Comparison of ENCODE assay signal across 8 cellular contexts in genomic region chr9:137223078-137224040, GRCh38. TPM values are rescaled to one million over a fixed set of nuclear protein-coding genes. Genes with fewer than 3 reads are reported as not detected.
A peak's percentile ranks its signal among the peaks of the same experiment; 100 is the strongest.
DNase-seq lines count a peak whose midpoint lies in the region; ATAC-seq, FAIRE-seq and TF ChIP-seq lines count a peak whose summit lies in the region.

No MANE protein-coding gene starts in this region.

- TF ChIP-seq CTCF in kidney (IDR thresholded peaks at IDR 0.05; ENCODE audit: borderline replicate concordance, extremely low read depth, insufficient read depth): no peak

- H3K9me3 ChIP-seq in kidney (ENCODE audit: control insufficient read depth in 1 of 2, low read length in 2 of 2): no peaks in the 10 kb centered on the region

- peak; percentile 56 for FAIRE-seq in kidney (lab: Jason Lieb, UNC)

- intact Hi-C loops in kidney (cut with DNase I): no loop called here

- H3K4me3 ChIP-seq in kidney (ENCODE audit: low read length in 2 of 2): peak overlapping the region; percentile 67 to 81

- peak; percentile 86 for TF ChIP-seq POLR2A in GM19099 (IDR thresholded peaks at IDR 0.05; ENCODE audit: extremely low read depth, insufficient read length, low read depth)

- H3K4me1 ChIP-seq in kidney (ENCODE audit: control insufficient read depth in 1 of 2, insufficient read depth in 1 of 2, low read depth in 1 of 2, low read length in 2 of 2): peaks cover 8 to 33% of the 10 kb centered on the region in 2 donors

- ATAC-seq in HG03378 (IDR thresholded peaks at IDR 0.05; ENCODE audit: unreplicated experiment): peak; percentile 56

- H3K9ac ChIP-seq in kidney (ENCODE audit: low read length in 2 of 2): peak overlapping the region; percentile 76 to 98

- peak; percentile 95 to 97 for DNase-seq in AML-193 (lab: John Stamatoyannopoulos, UW)
- peak; percentile 89 for DNase-seq in NCI-H446 treated with DMSO at 0.1 percent for 48 hours (lab: John Stamatoyannopoulos, UW)
- DNase-seq in activated CD4-positive, CD25-positive, alpha-beta regulatory T cell treated with anti-CD3 and anti-CD28 coated beads, Interleukin-2, amount 50 U/mL, for 72 hours: peak; percentile 97
- DNase-seq in cerebellum (ENCODE audit: low spot score): peak; percentile 99
- DNase-seq in kidney: peak; percentile 99
- peak; percentile 96 to 98 for DNase-seq in stimulated activated CD4-positive, alpha-beta T cell treated with anti-CD3 and anti-CD28 coated beads, Interleukin-15, amount 100 ng/mL, for 1 hour (ENCODE audit: low read depth in 1 of 2, low spot score in 1 of 2)

- H3K36me3 ChIP-seq in kidney (ENCODE audit: control insufficient read depth in 1 of 2, insufficient read depth in 2 of 2, low read length in 2 of 2): no peaks in the 10 kb centered on the region

- peak overlapping the region; percentile 85 for H3K27ac ChIP-seq in kidney (ENCODE audit: low read depth in 2 of 2, low read length in 2 of 2)

RNA-seq across cellular contexts. Expression of gene RNF208, which starts 1.3 kb away (rescaled TPM):
- total RNA-seq in cerebellum (0.73 TPM), kidney (7.0 TPM)
- polyA plus RNA-seq in kidney (ENCODE audit: insufficient read depth, low read depth, low replicate concordance): 22.8 TPM

RNA-seq across cellular contexts. Expression of gene CYSRT1, which starts 1.6 kb away (rescaled TPM):
- total RNA-seq in cerebellum (0.45 TPM), kidney (0.94 TPM)
- 1.3 TPM for polyA plus RNA-seq in kidney (ENCODE audit: insufficient read depth, low read depth, low replicate concordance)

RNA-seq across cellular contexts. Expression of gene RNF224, which starts 3.9 kb away (rescaled TPM):
- total RNA-seq in cerebellum (not detected), kidney (0.85 TPM)
- 0.80 TPM for polyA plus RNA-seq in kidney (ENCODE audit: insufficient read depth, low read depth, low replicate concordance)

RNA-seq across cellular contexts. Expression of gene SLC34A3, which starts 7.3 kb away (rescaled TPM):
- total RNA-seq in cerebellum (not detected), kidney (0.13 TPM)
- 36.0 TPM for polyA plus RNA-seq in kidney (ENCODE audit: insufficient read depth, low read depth, low replicate concordance)

RNA-seq across cellular contexts. Expression of gene TUBB4B, which starts 17.7 kb away (rescaled TPM):
- 62.8 TPM for total RNA-seq in cerebellum
- 258 TPM for total RNA-seq in kidney
- 394 TPM for polyA plus RNA-seq in kidney (ENCODE audit: insufficient read depth, low read depth, low replicate concordance)

Comparison
In these comparisons a context has a peak if more than half of its experiments do, and no peak if none do; other contexts are left out.
1. Peak in every context shown above with its lines: DNase-seq, ATAC-seq, H3K4me3 ChIP-seq and H3K27ac ChIP-seq.